Comparison of ENCODE assay signal across 22 cellular contexts in the genomic region with DNA sequence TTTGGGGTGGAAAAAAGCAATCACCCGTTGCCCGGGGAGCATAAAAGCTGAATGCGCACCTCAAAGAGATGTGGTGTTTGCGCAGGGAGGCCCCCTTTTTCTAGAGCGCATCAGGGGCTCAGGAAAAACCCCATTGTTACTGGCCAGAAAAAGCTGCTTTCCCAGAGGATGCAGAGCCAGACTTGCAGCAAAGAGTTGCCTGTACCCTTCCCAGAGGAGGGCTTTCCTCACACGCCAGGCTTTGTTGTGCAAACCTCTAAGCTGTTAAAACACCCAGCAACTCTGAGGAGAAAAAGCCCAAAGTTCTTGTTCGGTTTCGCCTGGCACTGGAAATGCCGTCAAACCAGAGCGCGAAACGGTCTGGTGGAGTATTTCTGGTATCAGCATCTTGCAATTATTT. TPM values are rescaled to one million over a fixed set of nuclear protein-coding genes. Genes with fewer than 3 reads are reported as not detected.
DNase-seq lines count a peak whose midpoint lies in the region; ATAC-seq and TF ChIP-seq lines count a peak whose summit lies in the region.
"Had no signal": no experiment of that assay in that cellular context is flagged by ENCODE, and none has a peak within 500 bp of the region (broad histone marks: within the 10 kb centered on the region; RNA-seq: fewer than 3 reads in every experiment).

No MANE protein-coding gene starts in this region.

- no peak overlapping the region for H2AK5ac ChIP-seq in mesenchymal stem cell (ENCODE audit: low read length, severe bottlenecking)

- H3K27me3 Mint-ChIP-seq in endodermal cell (ENCODE audit: insufficient read depth), result peaks cover 97% of the 10 kb centered on the region
- H3K27me3 Mint-ChIP-seq in activated CD8-positive, alpha-beta memory T cell treated with anti-CD3 and anti-CD28 coated beads, Interleukin-2, amount 10 ng/mL, durations not matched to agents 7 days and 5 days, result peaks cover 87% of the 10 kb centered on the region

- H3K4me3 Mint-ChIP-seq in endodermal cell, result no peak overlapping the region
- no peak overlapping the region for H3K4me3 Mint-ChIP-seq in activated CD8-positive, alpha-beta memory T cell treated with anti-CD3 and anti-CD28 coated beads, Interleukin-2, amount 10 ng/mL, durations not matched to agents 7 days and 5 days

- peaks cover 7% of the 10 kb centered on the region for H3K4me1 Mint-ChIP-seq in endodermal cell
- H3K4me1 Mint-ChIP-seq in activated CD8-positive, alpha-beta memory T cell treated with anti-CD3 and anti-CD28 coated beads, Interleukin-2, amount 10 ng/mL, durations not matched to agents 7 days and 5 days, result peaks cover 3% of the 10 kb centered on the region

- no peak overlapping the region for H3K4me2 ChIP-seq in mesenchymal stem cell (ENCODE audit: low read length, poor library complexity, severe bottlenecking)

- H3K4me1 ChIP-seq in HUES64 (ENCODE audit: insufficient read depth, low read length) (peaks cover 42% of the 10 kb centered on the region), endodermal cell (ENCODE audit: control insufficient read depth, insufficient read depth, low read length) (no peaks in the 10 kb centered on the region), mesenchymal stem cell (ENCODE audit: control insufficient read depth, insufficient read depth, low read depth, low read length) (peaks cover 2% of the 10 kb centered on the region), right lobe of liver (no peaks in the 10 kb centered on the region)

- no peak overlapping the region for H2AFZ ChIP-seq in mesenchymal stem cell (ENCODE audit: low read depth, low read length)

- ATAC-seq in right lobe of liver, result no peak
- no peak for ATAC-seq in GM21360 (IDR thresholded peaks at IDR 0.05; ENCODE audit: unreplicated experiment)
- no peak for ATAC-seq in activated CD8-positive, alpha-beta memory T cell treated with anti-CD3 and anti-CD28 coated beads, Interleukin-2, amount 10 ng/mL, durations not matched to agents 7 days and 5 days
- ATAC-seq: HCT116 had no signal

- H2BK5ac ChIP-seq in mesenchymal stem cell (ENCODE audit: low read depth, low read length, poor library complexity, severe bottlenecking), result no peak overlapping the region

- H3K27me3 ChIP-seq in H7 (ENCODE audit: control insufficient read depth, insufficient read depth, low read length), result peaks cover 92% of the 10 kb centered on the region
- peaks cover 97% of the 10 kb centered on the region for H3K27me3 ChIP-seq in HUES64 (ENCODE audit: insufficient read depth, low read length)
- peaks cover 97% of the 10 kb centered on the region for H3K27me3 ChIP-seq in endodermal cell (ENCODE audit: control insufficient read depth, insufficient read depth, low read length, poor library complexity, severe bottlenecking)
- peaks cover 79 to 88% of the 10 kb centered on the region in 2 experiments for H3K27me3 ChIP-seq in mesenchymal stem cell (ENCODE audit: control insufficient read depth in 1 of 2, insufficient read depth in 1 of 2, low read length in 2 of 2)
- peaks cover 4 to 28% of the 10 kb centered on the region in 2 donors for H3K27me3 ChIP-seq in right lobe of liver

- no peak overlapping the region for H3K14ac ChIP-seq in mesenchymal stem cell (ENCODE audit: low read length in 2 of 2)

- peak overlapping the region; percentile 59; the same call in 1 of the 2 replicates for H3K27ac ChIP-seq in HUES64 (ENCODE audit: low read depth, low read length)
- H3K27ac ChIP-seq in endodermal cell (ENCODE audit: low read depth, low read length), result no peak overlapping the region
- H3K27ac ChIP-seq in mesenchymal stem cell (ENCODE audit: low read length, poor library complexity, severe bottlenecking), result no peak overlapping the region
- H3K27ac ChIP-seq in right lobe of liver, result no peak overlapping the region

- TF ChIP-seq CTCF in endodermal cell (conservative IDR thresholded peaks at IDR 0.05) (no peak), right lobe of liver (IDR thresholded peaks at IDR 0.05) (no peak)

- DNase-seq in H7 (peak; percentile 77), endodermal cell (peak; percentile 71), mesenchymal stem cell (peak; percentile 18), right lobe of liver (no peak)
- DNase-seq in activated CD8-positive, alpha-beta memory T cell treated with anti-CD3 and anti-CD28 coated beads, Interleukin-2, amount 10 ng/mL, durations not matched to agents 7 days and 5 days, result no peak
- DNase-seq: ACHN; AML-193; COR-L47; KG1; NCI-H1048; NCI-H1436 treated with DMSO at 0.1 percent for 48 hours; NCI-H345; NCI-H526; NK-92 treated with Interleukin-12 subunit alpha and Interleukin-12 subunit beta, amount 100 ng/mL, for 24 hours; OCI-M1; RPMI8226; SIG-M5 had no signal

- H3K18ac ChIP-seq in mesenchymal stem cell (ENCODE audit: low read depth in 1 of 2, low read length in 2 of 2), result no peak overlapping the region

- CTCF ChIA-PET in activated CD8-positive, alpha-beta memory T cell treated with anti-CD3 and anti-CD28 coated beads, Interleukin-2, amount 10 ng/mL, durations not matched to agents 7 days and 5 days (lab: Charles Lee), result interaction anchor here (1.2 to 11.4 kb wide), 6 partner anchors 26 to 458 kb away, joined by 3 to 167 read pairs (median 4); no protein-coding TSS in a partner anchor

- no peaks in the 10 kb centered on the region for H3K79me1 ChIP-seq in mesenchymal stem cell (replicated peaks; ENCODE audit: low read length, poor library complexity, severe bottlenecking)

- no peak for TF ChIP-seq POLR2A in right lobe of liver (IDR thresholded peaks at IDR 0.05)

- H3K9me3 ChIP-seq in HUES64 (ENCODE audit: insufficient read depth, low read depth, low read length) (no peaks in the 10 kb centered on the region), endodermal cell (ENCODE audit: control insufficient read depth, low read length) (no peaks in the 10 kb centered on the region), mesenchymal stem cell (ENCODE audit: control insufficient read depth, low read length) (no peaks in the 10 kb centered on the region), right lobe of liver (no peaks in the 10 kb centered on the region)

- no peak overlapping the region for H3K23ac ChIP-seq in mesenchymal stem cell (ENCODE audit: low read length in 2 of 2)

- H3K36me3 ChIP-seq in H7 (replicated peaks; ENCODE audit: control insufficient read depth, insufficient read depth, low read length) (no peaks in the 10 kb centered on the region), HUES64 (ENCODE audit: insufficient read depth, low read length) (no peaks in the 10 kb centered on the region), endodermal cell (ENCODE audit: control insufficient read depth, insufficient read depth, low read length) (no peaks in the 10 kb centered on the region), mesenchymal stem cell (ENCODE audit: control insufficient read depth in 1 of 2, insufficient read depth in 2 of 2, low read depth in 1 of 2, low read length in 2 of 2) (no peaks in the 10 kb centered on the region), right lobe of liver (no peaks in the 10 kb centered on the region)

- H3K36me3 Mint-ChIP-seq in endodermal cell (ENCODE audit: low read depth), result no peaks in the 10 kb centered on the region
- H3K36me3 Mint-ChIP-seq in activated CD8-positive, alpha-beta memory T cell treated with anti-CD3 and anti-CD28 coated beads, Interleukin-2, amount 10 ng/mL, durations not matched to agents 7 days and 5 days, result no peaks in the 10 kb centered on the region
- H3K36me3 Mint-ChIP-seq: CD14-positive monocyte had no signal

- H3K4me3 ChIP-seq in H7 (ENCODE audit: insufficient read depth, low read depth, low read length) (no peak overlapping the region), HUES64 (ENCODE audit: low read length) (no peak overlapping the region), endodermal cell (ENCODE audit: low read length) (no peak overlapping the region), mesenchymal stem cell (ENCODE audit: insufficient read depth in 1 of 2, low read depth in 1 of 2, low read length in 2 of 2) (no peak overlapping the region), right lobe of liver (no peak overlapping the region)

- H2BK120ac ChIP-seq in mesenchymal stem cell (ENCODE audit: low read depth, low read length), result no peak overlapping the region

- no peak overlapping the region for H4K8ac ChIP-seq in mesenchymal stem cell (ENCODE audit: low read length)

- no peak overlapping the region for H3K27ac Mint-ChIP-seq in endodermal cell
- no peak overlapping the region for H3K27ac Mint-ChIP-seq in activated CD8-positive, alpha-beta memory T cell treated with anti-CD3 and anti-CD28 coated beads, Interleukin-2, amount 10 ng/mL, durations not matched to agents 7 days and 5 days
- H3K27ac Mint-ChIP-seq: CD14-positive monocyte had no signal

- no peak overlapping the region for H2BK15ac ChIP-seq in mesenchymal stem cell (ENCODE audit: low read depth, poor library complexity, severe bottlenecking)

- WGBS in HUES64, result 2% methylated on average over 12 of the region's 12 CpGs
- WGBS in endodermal cell (ENCODE audit: insufficient coverage in 1 of 2, insufficient read length in 1 of 2), 2 experiments, result 2 to 5% methylated on average over 12 of the region's 12 CpGs
- whole genome bisulfite sequencing in mesenchymal stem cell, result 3% methylated on average over 12 of the region's 12 CpGs
- WGBS in right lobe of liver (ENCODE audit: insufficient coverage, low coverage, low lambda C conversion rate, missing lambda C conversion rate), result 3% methylated on average over 12 of the region's 12 CpGs

- no peak overlapping the region for H3K9ac ChIP-seq in HUES64 (ENCODE audit: low read depth, low read length)
- H3K9ac ChIP-seq in endodermal cell (ENCODE audit: extremely low read depth, low read length, poor library complexity, severe bottlenecking), result no peak overlapping the region
- H3K9ac ChIP-seq in mesenchymal stem cell (ENCODE audit: low read length), result no peak overlapping the region

- intact Hi-C loops in right lobe of liver (cut with DNase I), result loop anchor here (10.0 kb wide), 2 partner anchors 143 to 457 kb away; partner anchors contain the start of gene CDX2 (in 1 of the 2)

- no peak overlapping the region for H4K91ac ChIP-seq in mesenchymal stem cell (ENCODE audit: low read length)

- no peak overlapping the region for H3K4ac ChIP-seq in mesenchymal stem cell (ENCODE audit: low read depth in 1 of 2, low read length in 2 of 2)

- H2BK12ac ChIP-seq in mesenchymal stem cell (ENCODE audit: low read length in 2 of 2), result no peak overlapping the region

- H3K9me3 Mint-ChIP-seq in endodermal cell, result no peaks in the 10 kb centered on the region
- no peaks in the 10 kb centered on the region for H3K9me3 Mint-ChIP-seq in activated CD8-positive, alpha-beta memory T cell treated with anti-CD3 and anti-CD28 coated beads, Interleukin-2, amount 10 ng/mL, durations not matched to agents 7 days and 5 days (ENCODE audit: low read depth)

RNA-seq across cellular contexts. Expression of gene GSX1, which starts 29.3 kb away (rescaled TPM):
- total RNA-seq in H7 (2014; rRNA removed; shearing (Covaris generic)), result not detected in 2 replicates
- polyA plus RNA-seq in HUES64 (2013, experiment 1 of 2), result 0.45 TPM
- polyA plus RNA-seq in HUES64 (2013, experiment 2 of 2), result 0.76 TPM
- total RNA-seq in endodermal cell (not detected), right lobe of liver (not detected)
- polyA plus RNA-seq in endodermal cell (2013, experiment 1 of 2), result 5.7 TPM
- 4.6 TPM for polyA plus RNA-seq in endodermal cell (2013, experiment 2 of 2)
- not detected for polyA plus RNA-seq in mesenchymal stem cell (2013, experiment 1 of 2)
- polyA plus RNA-seq in mesenchymal stem cell (2013, experiment 2 of 2), result not detected
- not detected for total RNA-seq in activated CD8-positive, alpha-beta memory T cell treated with anti-CD3 and anti-CD28 coated beads, Interleukin-2, amount 10 ng/mL, durations not matched to agents 7 days and 5 days
- total RNA-seq: M059J had no signal
- polyA plus RNA-seq: CD14-positive monocyte had no signal

Comparison
In these comparisons a context has a peak if more than half of its experiments do, and no peak if none do; other contexts are left out.
1. DNase-seq: peak in H7 (single experiment), endodermal cell (single experiment) and mesenchymal stem cell (single experiment); none in right lobe of liver (0 of 3) and activated CD8-positive, alpha-beta memory T cell treated with anti-CD3 and anti-CD28 coated beads, Interleukin-2, amount 10 ng/mL, durations not matched to agents 7 days and 5 days (single experiment).